Comparison of ENCODE assay signal across 8 cellular contexts in genomic region chr10:67763499-67764011, GRCh38.
A peak's percentile ranks its signal among the peaks of the same experiment; 100 is the strongest.
DNase-seq lines count a peak whose midpoint lies in the region; ATAC-seq and TF ChIP-seq lines count a peak whose summit lies in the region.

No MANE protein-coding gene starts in this region.

- in situ Hi-C loops in IMR-90 (cut with MboI; ENCODE audit: low sequenced_read_pairs): no loop called here

- H3K9ac ChIP-seq in IMR-90 (ENCODE audit: low read depth, low read length): peak overlapping the region; percentile 80

- POLR2A ChIA-PET in IMR-90 (lab: Charles Lee; ENCODE audit: unreplicated experiment): no interaction called here

- intact Hi-C loops in IMR-90 (cut with micrococcal nuclease) (loop anchor here (5.0 kb wide), 1 partner anchor 146 kb away; no protein-coding TSS in a partner anchor), testis (cut with DNase I; ENCODE audit: low total_unique reads) (no loop called here)

- H3K9me1 ChIP-seq in IMR-90 (ENCODE audit: insufficient read depth, low read length): no peaks in the 10 kb centered on the region

- TF ChIP-seq CTCF in IMR-90 (conservative IDR thresholded peaks at IDR 0.05; ENCODE audit: low read depth, low read length) (no peak), omental fat pad (IDR thresholded peaks at IDR 0.05) (no peak), testis (IDR thresholded peaks at IDR 0.05) (no peak)

- no peak overlapping the region for H2AK5ac ChIP-seq in IMR-90 (ENCODE audit: low read depth, low read length)

- H4K5ac ChIP-seq in IMR-90 (ENCODE audit: low read depth, low read length): peak overlapping the region; percentile 76

- peak overlapping the region; percentile 74 to 94 for H4K8ac ChIP-seq in IMR-90 (ENCODE audit: low read depth in 2 of 2, low read length in 2 of 2)

- peak overlapping the region; percentile 72 for H3K4ac ChIP-seq in IMR-90 (ENCODE audit: low read depth, low read length)

- H3K27ac ChIP-seq in IMR-90 (ENCODE audit: insufficient read depth, low read length): peak overlapping the region; percentile 39
- H3K27ac ChIP-seq in testis: peak overlapping the region; percentile 87 to 96

- H3K36me3 ChIP-seq in IMR-90 (ENCODE audit: control insufficient read depth, insufficient read depth, low read length) (no peaks in the 10 kb centered on the region), testis (ENCODE audit: low read depth, missing control alignments) (no peaks in the 10 kb centered on the region)

- peaks cover 2% of the 10 kb centered on the region for H3K36me3 Mint-ChIP-seq in activated naive CD4-positive, alpha-beta T cell treated with anti-CD3 and anti-CD28 coated beads, Interleukin-2, amount 50 U/mL, for 24 hours

- peak overlapping the region; percentile 40; the same call in 1 of the 2 replicates for H3K56ac ChIP-seq in IMR-90 (ENCODE audit: extremely low read depth, insufficient read depth, low read length)

- H3K4me2 ChIP-seq in IMR-90 (ENCODE audit: low read depth, low read length): peak overlapping the region; percentile 96

- peak overlapping the region; percentile 99 for H3K27ac Mint-ChIP-seq in activated naive CD4-positive, alpha-beta T cell treated with anti-CD3 and anti-CD28 coated beads, Interleukin-2, amount 50 U/mL, for 24 hours

- H3K4me1 ChIP-seq in IMR-90 (ENCODE audit: control insufficient read depth, insufficient read depth, low read length): no peaks in the 10 kb centered on the region
- H3K4me1 ChIP-seq in testis: no peaks in the 10 kb centered on the region

- BruUV-seq in IMR-90 (replicated peaks; lab: Mats Ljungman, UMichigan): no TSS peak

- TF ChIP-seq RAD21 in IMR-90 (IDR thresholded peaks at IDR 0.05; ENCODE audit: low read length): no peak

- H3K9me3 ChIP-seq in IMR-90 (ENCODE audit: control insufficient read depth, insufficient read depth, low read length): no peaks in the 10 kb centered on the region
- no peaks in the 10 kb centered on the region for H3K9me3 ChIP-seq in testis

- no peak overlapping the region for H2BK20ac ChIP-seq in IMR-90 (ENCODE audit: low read depth, low read length)

- H3K4me3 ChIP-seq in IMR-90 (ENCODE audit: insufficient read depth, low read depth, low read length) (peak overlapping the region; percentile 86), testis (peak overlapping the region; percentile 67 to 69)

- H3K4me1 Mint-ChIP-seq in activated naive CD4-positive, alpha-beta T cell treated with anti-CD3 and anti-CD28 coated beads, Interleukin-2, amount 50 U/mL, for 24 hours: peaks cover 18% of the 10 kb centered on the region

- no peak overlapping the region; the same call in 1 of the 3 replicates for H2BK15ac ChIP-seq in IMR-90 (ENCODE audit: low read depth, low read length)

- no peaks in the 10 kb centered on the region for H3K9me3 Mint-ChIP-seq in activated naive CD4-positive, alpha-beta T cell treated with anti-CD3 and anti-CD28 coated beads, Interleukin-2, amount 50 U/mL, for 24 hours

- peak overlapping the region; percentile 50; the same call in 1 of the 2 replicates for H3K14ac ChIP-seq in IMR-90 (replicated peaks; ENCODE audit: low read depth, low read length)

- peak overlapping the region; percentile 95 for H3K4me3 Mint-ChIP-seq in activated naive CD4-positive, alpha-beta T cell treated with anti-CD3 and anti-CD28 coated beads, Interleukin-2, amount 50 U/mL, for 24 hours

- peak overlapping the region; percentile 71 for H4K91ac ChIP-seq in IMR-90 (ENCODE audit: insufficient read depth, low read depth, low read length)

- dilution Hi-C loops in IMR-90 (cut with HindIII; ENCODE audit: low sequenced_read_pairs, unreplicated experiment): no loop called here

- peak overlapping the region; percentile 75 for H2AK9ac ChIP-seq in IMR-90 (replicated peaks; ENCODE audit: low read depth, low read length, poor library complexity)

- H3K27me3 ChIP-seq in IMR-90 (ENCODE audit: control insufficient read depth, insufficient read depth, low read length): no peaks in the 10 kb centered on the region
- H3K27me3 ChIP-seq in testis: no peaks in the 10 kb centered on the region

- peak; percentile 43 for DNase-seq in COR-L47 (lab: John Stamatoyannopoulos, UW)
- peak; percentile 35 for DNase-seq in IMR-90
- DNase-seq in SHP77 (lab: John Stamatoyannopoulos, UW): peak; percentile 17 to 55
- DNase-seq in glomerular visceral epithelial cell (ENCODE audit: extremely low spot score): peak; percentile 70
- peak; percentile 59 for DNase-seq in omental fat pad (ENCODE audit: low spot score)
- DNase-seq in testis: peak; percentile 84

- peak overlapping the region; percentile 39 for H3K18ac ChIP-seq in IMR-90 (ENCODE audit: low read depth, low read length)

- peak overlapping the region; percentile 19 for H2BK5ac ChIP-seq in IMR-90 (ENCODE audit: low read depth, low read length, poor library complexity, severe bottlenecking)

- no peaks in the 10 kb centered on the region for H3K27me3 Mint-ChIP-seq in activated naive CD4-positive, alpha-beta T cell treated with anti-CD3 and anti-CD28 coated beads, Interleukin-2, amount 50 U/mL, for 24 hours

- peak overlapping the region; percentile 87; the same call in 1 of the 2 replicates for H3K23ac ChIP-seq in IMR-90 (ENCODE audit: low read depth, low read length)

- peak overlapping the region; percentile 100 for H2AFZ ChIP-seq in IMR-90 (replicated peaks; ENCODE audit: low read length, poor library complexity)

- ATAC-seq in GM21526 (IDR thresholded peaks at IDR 0.05; ENCODE audit: low FRiP score, unreplicated experiment) (peak; percentile 11), IMR-90 (ENCODE audit: low read depth) (peak; percentile 22), omental fat pad (ENCODE audit: low FRiP score) (peak; percentile 55)

- 1% methylated on average over 13 of the region's 22 CpGs; no CpG with 5 or more reads in 1 of the 2 experiments for WGBS in IMR-90 (ENCODE audit: extremely low coverage in 2 of 2, insufficient read length in 1 of 2), 2 experiments
- 0% methylated on average over 6 to 22 of the region's 22 CpGs for WGBS in testis, 2 donors

- CTCF ChIA-PET in IMR-90 (lab: Yijun Ruan, JAX): interaction anchor here (1.5 kb wide), 1 partner anchor 16 kb away, joined by 5 read pairs; no protein-coding TSS in a partner anchor

- peaks cover 2% of the 10 kb centered on the region; the same call in 1 of the 2 replicates for H4K20me1 ChIP-seq in IMR-90 (ENCODE audit: insufficient read depth, low read length)

- H2BK120ac ChIP-seq in IMR-90 (ENCODE audit: low read depth, low read length): peak overlapping the region; percentile 67; the same call in 1 of the 2 replicates

- TF ChIP-seq POLR2A in IMR-90 (IDR thresholded peaks at IDR 0.05; ENCODE audit: low read depth, low read length): no peak
- TF ChIP-seq POLR2A in testis (IDR thresholded peaks at IDR 0.05): no peak

- H3K79me1 ChIP-seq in IMR-90 (ENCODE audit: low read depth in 1 of 2, low read length in 2 of 2): no peaks in the 10 kb centered on the region

TF ChIP-seq in IMR-90, 13 proteins besides CTCF, POLR2A, EP300 and RAD21:
- TF ChIP-seq BHLHE40 (IDR thresholded peaks at IDR 0.05; ENCODE audit: low read depth, low read length): no peak
- no peak for TF ChIP-seq SMC3 (IDR thresholded peaks at IDR 0.05; ENCODE audit: low read depth, low read length)
- TF ChIP-seq CEBPB (IDR thresholded peaks at IDR 0.05; ENCODE audit: low read depth, low read length): no peak

Comparison
In these comparisons a context has a peak if more than half of its experiments do, and no peak if none do; other contexts are left out.
1. Peak in every context shown above with its lines: DNase-seq, ATAC-seq, H3K4me3 ChIP-seq and H3K27ac ChIP-seq.